ENCODE assay signal across 8 cellular contexts in the genomic region with DNA sequence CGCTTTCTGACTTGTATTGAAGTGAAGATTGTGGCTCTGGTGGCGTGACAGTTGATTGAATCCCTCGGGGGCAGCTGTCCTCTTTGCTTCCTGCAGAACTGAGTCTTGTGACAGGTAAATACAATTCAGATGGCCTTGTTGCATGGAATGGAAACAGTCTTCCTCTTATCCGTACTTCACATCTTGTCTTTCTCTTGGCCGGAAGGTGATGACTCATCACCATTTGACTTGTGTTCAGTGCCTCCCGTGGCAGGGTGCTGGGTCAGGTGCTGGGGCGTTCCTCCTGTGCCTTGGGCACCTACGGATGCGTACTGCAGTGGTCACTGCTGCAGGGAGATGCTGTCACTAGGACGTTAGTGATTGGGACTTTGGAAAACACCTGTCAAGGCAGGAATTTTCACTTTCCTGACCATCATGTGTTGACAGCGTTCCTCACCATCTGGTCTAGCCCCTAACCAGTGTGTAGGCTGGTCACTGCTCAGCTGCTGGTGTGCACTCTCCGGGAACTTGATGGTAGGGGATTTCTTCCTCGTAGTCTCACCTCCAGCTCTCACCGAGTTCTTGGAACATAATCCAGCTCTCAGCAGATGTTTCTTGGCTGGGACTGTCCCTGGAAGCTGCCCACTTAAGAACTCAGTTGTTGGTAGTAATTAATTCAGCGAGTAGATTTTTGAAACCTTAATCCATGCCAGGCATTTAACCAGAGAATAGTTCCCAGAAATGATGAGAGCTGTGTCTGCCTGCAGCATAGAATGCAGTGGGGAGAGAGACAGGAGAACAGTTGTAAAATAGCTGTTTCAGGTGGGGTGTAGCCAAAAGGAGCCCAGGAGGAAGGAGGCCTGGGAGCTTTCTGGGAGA. TPM values are rescaled to one million over a fixed set of nuclear protein-coding genes. Genes with fewer than 3 reads are reported as not detected.
A peak's percentile ranks its signal among the peaks of the same experiment; 100 is the strongest.
DNase-seq lines count a peak whose midpoint lies in the region; ATAC-seq lines count a peak whose summit lies in the region.

No MANE protein-coding gene starts in this region.

- peaks cover 48 to 81% of the 10 kb centered on the region in 2 donors for H3K4me1 Mint-ChIP-seq in stimulated activated naive B cell treated with anti-CD40 and anti-IgM and Interleukin-4, amounts not matched to agents 10 μg/mL and 1 μg/mL and 100 μg/mL, for 72 hours

- H3K4me3 Mint-ChIP-seq in stimulated activated naive B cell treated with anti-CD40 and anti-IgM and Interleukin-4, amounts not matched to agents 10 μg/mL and 1 μg/mL and 100 μg/mL, for 72 hours, result peak overlapping the region; percentile 49 to 76

- H3K36me3 Mint-ChIP-seq in activated naive CD4-positive, alpha-beta T cell treated with anti-CD3 and anti-CD28 coated beads, Interleukin-2, amount 50 U/mL, for 72 hours, result peaks cover 0 to under 1% of the 10 kb centered on the region in 2 donors
- peaks cover 7 to 15% of the 10 kb centered on the region in 2 donors for H3K36me3 Mint-ChIP-seq in stimulated activated naive B cell treated with anti-CD40 and anti-IgM and Interleukin-4, amounts not matched to agents 10 μg/mL and 1 μg/mL and 100 μg/mL, for 72 hours

- peak; percentile 35 for DNase-seq in SK-N-DZ (ENCODE audit: low spot score)
- DNase-seq in activated naive CD4-positive, alpha-beta T cell treated with anti-CD3 and anti-CD28 coated beads, Interleukin-2, amount 50 U/mL, for 72 hours (ENCODE audit: low spot score in 2 of 2), result peak in 1 of 2 donors; percentile 75
- DNase-seq in stimulated activated naive B cell treated with anti-CD40 and anti-IgM and Interleukin-4, amounts not matched to agents 10 μg/mL and 1 μg/mL and 100 μg/mL, for 72 hours, result no peak
- DNase-seq in AG08396 (ENCODE audit: low spot score), result no peak

- peak; percentile 53 for ATAC-seq in GM21447 (IDR thresholded peaks at IDR 0.05; ENCODE audit: unreplicated experiment)
- peak; percentile 83 to 91 for ATAC-seq in activated naive CD4-positive, alpha-beta T cell treated with anti-CD3 and anti-CD28 coated beads, Interleukin-2, amount 50 U/mL, for 72 hours
- peak; percentile 64 to 74 for ATAC-seq in stimulated activated naive B cell treated with anti-CD40 and anti-IgM and Interleukin-4, amounts not matched to agents 10 μg/mL and 1 μg/mL and 100 μg/mL, for 72 hours (replicated peaks)
- ATAC-seq in GM21619 (IDR thresholded peaks at IDR 0.05; ENCODE audit: unreplicated experiment), result no peak
- ATAC-seq in HG03108 (IDR thresholded peaks at IDR 0.05; ENCODE audit: unreplicated experiment), result no peak

- H3K27ac Mint-ChIP-seq in activated naive CD4-positive, alpha-beta T cell treated with anti-CD3 and anti-CD28 coated beads, Interleukin-2, amount 50 U/mL, for 72 hours, result peak overlapping the region; percentile 78 to 92
- peak overlapping the region; percentile 88 for H3K27ac Mint-ChIP-seq in stimulated activated naive B cell treated with anti-CD40 and anti-IgM and Interleukin-4, amounts not matched to agents 10 μg/mL and 1 μg/mL and 100 μg/mL, for 72 hours

- H3K27me3 ChIP-seq in layer of hippocampus (ENCODE audit: control insufficient read depth, insufficient read depth, low read length), result no peaks in the 10 kb centered on the region

- no peaks in the 10 kb centered on the region for H3K27me3 Mint-ChIP-seq in stimulated activated naive B cell treated with anti-CD40 and anti-IgM and Interleukin-4, amounts not matched to agents 10 μg/mL and 1 μg/mL and 100 μg/mL, for 72 hours

- H3K9me3 Mint-ChIP-seq in activated naive CD4-positive, alpha-beta T cell treated with anti-CD3 and anti-CD28 coated beads, Interleukin-2, amount 50 U/mL, for 72 hours, result no peaks in the 10 kb centered on the region
- H3K9me3 Mint-ChIP-seq in stimulated activated naive B cell treated with anti-CD40 and anti-IgM and Interleukin-4, amounts not matched to agents 10 μg/mL and 1 μg/mL and 100 μg/mL, for 72 hours, result no peaks in the 10 kb centered on the region

- H3K27ac ChIP-seq in layer of hippocampus (ENCODE audit: low read depth, low read length), result peak overlapping the region; percentile 50

RNA-seq across cellular contexts. Expression of a gene that starts 7.2 kb away (rescaled TPM):
- 69.7 and 78.5 TPM in 2 replicates for polyA plus RNA-seq in SK-N-DZ (2014; cell fraction: cytosol; rRNA removed)
- 38.1 and 38.4 TPM in 2 replicates for polyA plus RNA-seq in SK-N-DZ (2014; cell fraction: nucleus; rRNA removed)
- total RNA-seq in activated naive CD4-positive, alpha-beta T cell treated with anti-CD3 and anti-CD28 coated beads, Interleukin-2, amount 50 U/mL, for 72 hours, result 10 to 100 TPM; 21.3 to 38.2 TPM

Comparison
In these comparisons a context has a peak if more than half of its experiments do, and no peak if none do; other contexts are left out.
1. ATAC-seq: peak in GM21447 (single experiment), activated naive CD4-positive, alpha-beta T cell treated with anti-CD3 and anti-CD28 coated beads, Interleukin-2, amount 50 U/mL, for 72 hours (2 of 2) and stimulated activated naive B cell treated with anti-CD40 and anti-IgM and Interleukin-4, amounts not matched to agents 10 μg/mL and 1 μg/mL and 100 μg/mL, for 72 hours (2 of 2); none in GM21619 (single experiment) and HG03108 (single experiment).